Comparison of ENCODE assay signal across 8 cellular contexts in the genomic region with DNA sequence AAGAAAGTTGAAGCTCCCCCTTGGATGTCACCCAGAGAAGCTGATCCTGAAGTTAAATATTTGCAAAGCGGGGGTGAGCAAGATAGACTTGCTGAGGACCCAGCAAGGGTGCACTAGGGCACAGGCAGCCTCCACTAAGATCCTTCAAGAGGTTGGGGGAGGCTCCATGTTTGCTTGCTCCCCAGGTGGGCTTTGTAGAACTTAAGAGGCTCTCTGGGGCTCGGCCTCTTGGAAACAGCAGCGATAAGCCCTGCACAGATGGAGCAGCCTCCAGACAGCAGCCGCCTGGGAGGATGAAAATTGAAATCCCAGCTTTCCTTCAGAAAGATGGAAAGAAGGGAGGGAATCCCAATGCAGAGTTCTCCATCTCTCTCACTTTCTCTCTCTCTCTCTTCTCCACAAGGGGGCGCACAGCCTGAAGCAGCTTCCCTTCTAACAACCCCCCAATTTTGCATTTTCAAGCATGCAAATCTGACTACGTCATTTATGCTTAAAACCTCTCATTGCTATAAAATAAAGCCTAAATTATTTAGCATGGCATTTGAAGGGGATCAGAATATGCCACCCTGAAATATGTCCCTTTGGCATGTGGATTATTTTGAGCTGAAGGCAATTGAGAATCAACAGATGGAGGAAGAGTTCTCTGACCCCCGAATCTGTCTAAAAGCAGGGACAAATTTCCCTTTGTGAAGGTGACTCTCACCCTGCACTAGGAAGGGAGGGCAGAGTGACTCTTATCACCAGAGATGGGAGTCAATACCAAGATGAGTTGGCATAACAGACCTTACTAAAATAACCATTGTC.
DNase-seq lines count a peak whose midpoint lies in the region; ATAC-seq and TF ChIP-seq lines count a peak whose summit lies in the region.

No MANE protein-coding gene starts in this region.

- no peak overlapping the region for H3K27ac Mint-ChIP-seq in activated CD8-positive, alpha-beta T cell treated with anti-CD3 and anti-CD28 coated beads, Interleukin-2, amount 10 ng/mL, durations not matched to agents 7 days and 5 days
- no peak overlapping the region for H3K27ac Mint-ChIP-seq in nephron progenitor cell

- no peak for ATAC-seq in activated CD8-positive, alpha-beta T cell treated with anti-CD3 and anti-CD28 coated beads, Interleukin-2, amount 10 ng/mL, durations not matched to agents 7 days and 5 days
- no peak for ATAC-seq in HG03460 (IDR thresholded peaks at IDR 0.05; ENCODE audit: unreplicated experiment)

- H3K27me3 Mint-ChIP-seq in activated CD8-positive, alpha-beta T cell treated with anti-CD3 and anti-CD28 coated beads, Interleukin-2, amount 10 ng/mL, durations not matched to agents 7 days and 5 days (ENCODE audit: low read depth): no peaks in the 10 kb centered on the region
- H3K27me3 Mint-ChIP-seq in nephron progenitor cell (ENCODE audit: low read depth, poor library complexity): peaks cover 8% of the 10 kb centered on the region

- TF ChIP-seq CTCF in nephron progenitor cell (IDR thresholded peaks at IDR 0.05): peak; percentile 38

- H3K9me3 Mint-ChIP-seq in activated CD8-positive, alpha-beta T cell treated with anti-CD3 and anti-CD28 coated beads, Interleukin-2, amount 10 ng/mL, durations not matched to agents 7 days and 5 days (ENCODE audit: insufficient read depth): no peaks in the 10 kb centered on the region
- H3K9me3 Mint-ChIP-seq in nephron progenitor cell: peaks cover 10% of the 10 kb centered on the region

- no peaks in the 10 kb centered on the region for H3K36me3 Mint-ChIP-seq in activated CD8-positive, alpha-beta T cell treated with anti-CD3 and anti-CD28 coated beads, Interleukin-2, amount 10 ng/mL, durations not matched to agents 7 days and 5 days (ENCODE audit: low read depth)
- H3K36me3 Mint-ChIP-seq in nephron progenitor cell (ENCODE audit: low read depth): no peaks in the 10 kb centered on the region

- no peaks in the 10 kb centered on the region for H3K4me1 Mint-ChIP-seq in activated CD8-positive, alpha-beta T cell treated with anti-CD3 and anti-CD28 coated beads, Interleukin-2, amount 10 ng/mL, durations not matched to agents 7 days and 5 days (ENCODE audit: low read depth)
- H3K4me1 Mint-ChIP-seq in nephron progenitor cell: no peaks in the 10 kb centered on the region

- CTCF ChIA-PET in activated CD8-positive, alpha-beta T cell treated with anti-CD3 and anti-CD28 coated beads, Interleukin-2, amount 10 ng/mL, durations not matched to agents 7 days and 5 days (lab: Charles Lee): interaction anchor here (0.9 kb wide), 1 partner anchor 40 kb away, joined by 3 read pairs; no protein-coding TSS in a partner anchor

- H3K4me3 Mint-ChIP-seq in activated CD8-positive, alpha-beta T cell treated with anti-CD3 and anti-CD28 coated beads, Interleukin-2, amount 10 ng/mL, durations not matched to agents 7 days and 5 days: no peak overlapping the region
- H3K4me3 Mint-ChIP-seq in nephron progenitor cell: no peak overlapping the region

- DNase-seq in NCI-H82 (lab: John Stamatoyannopoulos, UW) (peak; percentile 74), NCI-H82 treated with DMSO at 0.1 percent for 48 hours (lab: John Stamatoyannopoulos, UW; ENCODE audit: unreplicated experiment) (no peak), HT-29 (ENCODE audit: low spot score) (peak; percentile 54), nephron progenitor cell (peak; percentile 11), activated gamma-delta T cell (lab: John Stamatoyannopoulos, UW) (no peak), cerebellar nuclear complex (lab: John Stamatoyannopoulos, UW) (no peak)
- peak; percentile 32 for DNase-seq in activated CD8-positive, alpha-beta T cell treated with anti-CD3 and anti-CD28 coated beads, Interleukin-2, amount 10 ng/mL, durations not matched to agents 7 days and 5 days

- POLR2A ChIA-PET in activated CD8-positive, alpha-beta T cell treated with anti-CD3 and anti-CD28 coated beads, Interleukin-2, amount 10 ng/mL, durations not matched to agents 7 days and 5 days (lab: Charles Lee): no interaction called here

Comparison
In these comparisons a context has a peak if more than half of its experiments do, and no peak if none do; other contexts are left out.
1. DNase-seq: peak in NCI-H82 (single experiment), HT-29 (single experiment), activated CD8-positive, alpha-beta T cell treated with anti-CD3 and anti-CD28 coated beads, Interleukin-2, amount 10 ng/mL, durations not matched to agents 7 days and 5 days (single experiment) and nephron progenitor cell (single experiment); none in NCI-H82 treated with DMSO at 0.1 percent for 48 hours (single experiment), activated gamma-delta T cell (single experiment) and cerebellar nuclear complex (0 of 2).